8 cellular contexts compared by ENCODE assay signal in the genomic region with DNA sequence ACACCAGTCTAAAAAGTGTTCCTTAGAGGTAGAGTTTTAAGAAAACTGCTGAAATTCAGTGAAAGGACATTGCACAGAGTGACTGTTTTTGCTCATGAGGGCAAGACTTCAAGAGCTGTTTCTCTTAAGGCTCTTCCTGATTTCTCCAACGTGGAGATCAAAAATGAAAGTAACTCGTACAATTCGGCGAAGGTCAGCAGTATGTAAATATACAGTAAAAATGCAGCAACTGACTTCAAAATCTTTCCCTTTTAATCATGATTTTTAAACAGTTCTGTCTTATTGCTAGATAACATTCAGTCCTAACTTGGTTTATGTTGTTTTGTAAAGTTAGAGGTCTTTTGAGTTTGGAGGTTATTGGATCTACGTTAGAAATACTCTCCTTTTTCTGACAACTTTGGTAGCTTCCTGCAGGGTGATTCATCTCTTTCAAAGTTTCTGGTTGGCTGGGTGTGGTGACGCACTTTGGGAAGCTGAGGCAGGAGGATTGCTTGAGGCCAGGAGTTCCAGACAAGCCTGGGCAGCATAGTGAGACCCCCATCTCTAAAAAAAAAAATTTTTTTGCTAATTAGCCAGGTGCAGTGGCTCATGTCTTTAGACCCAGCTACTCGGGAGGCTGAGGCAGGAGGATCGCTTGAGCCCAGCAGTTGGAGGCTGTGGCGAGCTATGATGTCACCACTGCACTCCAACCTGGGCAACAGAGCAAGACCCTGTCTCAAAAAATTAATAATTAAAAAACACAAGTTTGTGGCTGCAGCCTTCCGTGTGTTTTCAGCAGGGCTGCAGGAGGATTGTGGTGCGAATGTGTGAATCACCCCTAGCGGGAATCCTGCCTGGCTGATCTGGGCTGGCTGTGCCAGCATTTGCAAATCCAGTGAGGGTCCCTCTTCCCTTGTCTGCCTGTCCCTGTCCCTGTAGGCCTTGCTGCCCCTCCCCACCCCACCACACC. TPM values are rescaled to one million over a fixed set of nuclear protein-coding genes. Genes with fewer than 3 reads are reported as not detected.
DNase-seq lines count a peak whose midpoint lies in the region; ATAC-seq and TF ChIP-seq lines count a peak whose summit lies in the region.

No MANE protein-coding gene starts in this region.

- H3K9ac ChIP-seq in fibroblast of lung (ENCODE audit: insufficient read depth, low read length), result peak overlapping the region; percentile 65

- peak overlapping the region; percentile 96 for H3K27ac ChIP-seq in fibroblast of lung (ENCODE audit: insufficient read depth, low read length)

- H3K79me2 ChIP-seq in fibroblast of lung (ENCODE audit: control insufficient read depth, insufficient read depth, low read length), result peaks cover 42% of the 10 kb centered on the region

- peaks cover 12% of the 10 kb centered on the region for H3K36me3 ChIP-seq in fibroblast of lung (ENCODE audit: control insufficient read depth, insufficient read depth, low read length)

- H3K27me3 Mint-ChIP-seq in WTC11 (ENCODE audit: low read depth), result peaks cover 51% of the 10 kb centered on the region
- H3K27me3 Mint-ChIP-seq in progenitor cell of endocrine pancreas, result no peaks in the 10 kb centered on the region

- H3K36me3 Mint-ChIP-seq in WTC11 (peaks cover 18% of the 10 kb centered on the region), progenitor cell of endocrine pancreas (ENCODE audit: insufficient read depth) (peaks cover 27% of the 10 kb centered on the region)

- ATAC-seq in HG03196 (IDR thresholded peaks at IDR 0.05; ENCODE audit: unreplicated experiment), result peak; percentile 36
- no peak for ATAC-seq in WTC11
- ATAC-seq in HG02678 (IDR thresholded peaks at IDR 0.05; ENCODE audit: unreplicated experiment), result no peak
- ATAC-seq in HG03520 (IDR thresholded peaks at IDR 0.05; ENCODE audit: unreplicated experiment), result no peak

- CTCF ChIA-PET in WTC11 (lab: Charles Lee), result no interaction called here

- POLR2A ChIA-PET in WTC11 (lab: Charles Lee), result interaction anchor here (0.7 kb wide), 1 partner anchor 476 kb away, joined by 3 read pairs; no protein-coding TSS in a partner anchor

- peaks cover 23% of the 10 kb centered on the region for H3K4me1 Mint-ChIP-seq in WTC11
- peaks cover 49% of the 10 kb centered on the region for H3K4me1 Mint-ChIP-seq in progenitor cell of endocrine pancreas (ENCODE audit: low read depth)

- peaks cover 17% of the 10 kb centered on the region for H3K4me1 ChIP-seq in fibroblast of lung (ENCODE audit: control insufficient read depth, extremely low read depth, insufficient read depth, low read length)

- no peaks in the 10 kb centered on the region for H3K9me3 ChIP-seq in fibroblast of lung (ENCODE audit: control insufficient read depth, insufficient read depth, low read depth, low read length)

- peak overlapping the region; percentile 18 for H3K4me2 ChIP-seq in fibroblast of lung (ENCODE audit: extremely low read depth, insufficient read depth, low read length)

- H3K4me3 Mint-ChIP-seq in WTC11 (no peak overlapping the region), progenitor cell of endocrine pancreas (ENCODE audit: low read depth) (no peak overlapping the region)

- peak overlapping the region; percentile 1 to 71 (median 24) for H3K4me3 ChIP-seq in fibroblast of lung (replicated peaks in 1 of 4; ENCODE audit: control extremely low read depth in 1 of 4, insufficient read depth in 1 of 4, low read depth in 3 of 4, low read length in 4 of 4)

- no peaks in the 10 kb centered on the region for H4K20me1 ChIP-seq in fibroblast of lung (ENCODE audit: control insufficient read depth, extremely low read depth, insufficient read depth, low read length)

- H3K9me3 Mint-ChIP-seq in WTC11 (no peaks in the 10 kb centered on the region), progenitor cell of endocrine pancreas (ENCODE audit: low read depth) (no peaks in the 10 kb centered on the region)

- H3K27ac Mint-ChIP-seq in WTC11, result no peak overlapping the region
- peak overlapping the region; percentile 99 for H3K27ac Mint-ChIP-seq in progenitor cell of endocrine pancreas

- DNase-seq in AG20443 (ENCODE audit: low spot score) (peak; percentile 52), WTC11 (ENCODE audit: low spot score) (no peak), fibroblast of lung (ENCODE audit: low read depth in 2 of 2) (peak; percentile 62 to 86), progenitor cell of endocrine pancreas (ENCODE audit: low spot score, unreplicated experiment) (no peak)
- no peak for DNase-seq in activated effector memory CD4-positive, alpha-beta T cell treated with anti-CD3 and anti-CD28 coated beads, Interleukin-2, amount 50 U/mL, for 16 hours

- no peaks in the 10 kb centered on the region for H3K27me3 ChIP-seq in fibroblast of lung (ENCODE audit: control insufficient read depth, insufficient read depth, low read length)

- TF ChIP-seq CTCF in WTC11 (IDR thresholded peaks at IDR 0.05) (no peak), fibroblast of lung (conservative IDR thresholded peaks at IDR 0.05 in 1 of 2, IDR thresholded peaks at IDR 0.05 in 1 of 2; ENCODE audit: low read depth in 1 of 2, low read length in 2 of 2) (no peak), progenitor cell of endocrine pancreas (IDR thresholded peaks at IDR 0.05; ENCODE audit: unreplicated experiment) (no peak)

- no peak overlapping the region for H2AFZ ChIP-seq in fibroblast of lung (ENCODE audit: low read length)

TF ChIP-seq in WTC11, 78 proteins besides CTCF, POLR2A, EP300 and RAD21:
- TF ChIP-seq ELF4 (CRISPR knock-in tag; IDR thresholded peaks at IDR 0.05; ENCODE audit: low read depth) (no peak), IRF2 (CRISPR knock-in tag; IDR thresholded peaks at IDR 0.05; ENCODE audit: borderline replicate concordance, low read depth) (no peak), GTF2I (CRISPR knock-in tag; conservative IDR thresholded peaks at IDR 0.05) (peak; percentile 30; the same call in 1 of the 2 replicates)
- TF ChIP-seq, protein P1, sequence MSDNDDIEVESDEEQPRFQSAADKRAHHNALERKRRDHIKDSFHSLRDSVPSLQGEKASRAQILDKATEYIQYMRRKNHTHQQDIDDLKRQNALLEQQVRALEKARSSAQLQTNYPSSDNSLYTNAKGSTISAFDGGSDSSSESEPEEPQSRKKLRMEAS (CRISPR knock-in tag; IDR thresholded peaks at IDR 0.05), result no peak
TF ChIP-seq in WTC11: peak in this region for 1.

RNA-seq across cellular contexts. Expression of a gene that starts 29.2 kb away (rescaled TPM):
- total RNA-seq in WTC11 (2021), result 25.6 to 29.4 TPM (median 27.9 TPM) in 3 replicates
- total RNA-seq in fibroblast of lung, result 27.5 and 32.2 TPM in 2 replicates
- polyA plus RNA-seq in fibroblast of lung, result 11.1 and 13.8 TPM in 2 replicates
- 25.2 and 33.2 TPM in 2 replicates for polyA plus RNA-seq in fibroblast of lung (2012)
- polyA minus RNA-seq in fibroblast of lung (ENCODE audit: low replicate concordance), result 13.3 and 20.7 TPM in 2 replicates
- 41.0 and 42.8 TPM in 2 replicates for total RNA-seq in progenitor cell of endocrine pancreas

Comparison
In these comparisons a context has a peak if more than half of its experiments do, and no peak if none do; other contexts are left out.
1. DNase-seq: peak in AG20443 (single experiment) and fibroblast of lung (2 of 2); none in WTC11 (single experiment), progenitor cell of endocrine pancreas (single experiment) and activated effector memory CD4-positive, alpha-beta T cell treated with anti-CD3 and anti-CD28 coated beads, Interleukin-2, amount 50 U/mL, for 16 hours (single experiment).